In the genomic region with DNA sequence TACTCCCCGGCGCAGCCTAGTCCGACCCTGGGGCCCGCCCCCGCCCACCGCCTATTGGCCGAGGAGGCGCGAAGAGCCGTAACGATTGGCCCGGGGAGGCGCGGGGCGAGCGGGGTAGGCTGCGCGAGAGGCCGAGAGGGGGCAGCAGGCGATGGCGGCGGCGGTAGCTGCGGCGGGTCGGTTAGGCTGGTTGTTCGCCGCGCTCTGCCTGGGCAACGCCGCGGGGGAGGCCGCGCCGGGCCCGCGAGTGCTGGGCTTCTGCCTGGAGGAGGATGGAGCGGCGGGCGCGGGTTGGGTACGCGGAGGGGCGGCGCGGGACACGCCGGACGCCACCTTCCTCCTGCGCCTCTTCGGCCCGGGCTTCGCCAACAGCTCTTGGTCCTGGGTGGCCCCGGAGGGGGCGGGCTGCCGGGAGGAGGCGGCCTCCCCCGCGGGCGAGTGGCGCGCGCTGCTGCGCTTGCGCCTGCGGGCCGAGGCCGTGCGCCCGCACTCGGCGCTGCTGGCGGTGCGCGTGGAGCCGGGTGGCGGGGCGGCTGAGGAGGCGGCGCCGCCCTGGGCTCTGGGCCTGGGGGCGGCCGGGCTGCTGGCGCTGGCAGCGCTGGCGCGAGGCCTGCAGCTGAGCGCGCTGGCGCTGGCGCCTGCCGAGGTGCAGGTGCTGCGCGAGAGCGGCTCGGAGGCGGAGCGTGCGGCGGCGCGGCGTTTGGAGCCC, we compare ENCODE assay signal across 1 cellular context.
TF ChIP-seq lines count a peak whose summit lies in the region.

A gene (plus strand): TSS at position 142 of the 709 bp plus-strand sequence. CDS start 10 bp downstream, at position 152.

TF ChIP-seq in WTC11, 78 proteins besides CTCF, POLR2A, EP300 and RAD21 (continued from another document):
- TF ChIP-seq, protein P1, sequence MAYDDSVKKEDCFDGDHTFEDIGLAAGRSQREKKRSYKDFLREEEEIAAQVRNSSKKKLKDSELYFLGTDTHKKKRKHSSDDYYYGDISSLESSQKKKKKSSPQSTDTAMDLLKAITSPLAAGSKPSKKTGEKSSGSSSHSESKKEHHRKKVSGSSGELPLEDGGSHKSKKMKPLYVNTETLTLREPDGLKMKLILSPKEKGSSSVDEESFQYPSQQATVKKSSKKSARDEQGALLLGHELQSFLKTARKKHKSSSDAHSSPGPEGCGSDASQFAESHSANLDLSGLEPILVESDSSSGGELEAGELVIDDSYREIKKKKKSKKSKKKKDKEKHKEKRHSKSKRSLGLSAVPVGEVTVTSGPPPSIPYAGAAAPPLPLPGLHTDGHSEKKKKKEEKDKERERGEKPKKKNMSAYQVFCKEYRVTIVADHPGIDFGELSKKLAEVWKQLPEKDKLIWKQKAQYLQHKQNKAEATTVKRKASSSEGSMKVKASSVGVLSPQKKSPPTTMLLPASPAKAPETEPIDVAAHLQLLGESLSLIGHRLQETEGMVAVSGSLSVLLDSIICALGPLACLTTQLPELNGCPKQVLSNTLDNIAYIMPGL (CRISPR knock-in tag; IDR thresholded peaks at IDR 0.05) = peak; percentile 96
TF ChIP-seq in WTC11: peak in this region for 12.
